In the genomic region with DNA sequence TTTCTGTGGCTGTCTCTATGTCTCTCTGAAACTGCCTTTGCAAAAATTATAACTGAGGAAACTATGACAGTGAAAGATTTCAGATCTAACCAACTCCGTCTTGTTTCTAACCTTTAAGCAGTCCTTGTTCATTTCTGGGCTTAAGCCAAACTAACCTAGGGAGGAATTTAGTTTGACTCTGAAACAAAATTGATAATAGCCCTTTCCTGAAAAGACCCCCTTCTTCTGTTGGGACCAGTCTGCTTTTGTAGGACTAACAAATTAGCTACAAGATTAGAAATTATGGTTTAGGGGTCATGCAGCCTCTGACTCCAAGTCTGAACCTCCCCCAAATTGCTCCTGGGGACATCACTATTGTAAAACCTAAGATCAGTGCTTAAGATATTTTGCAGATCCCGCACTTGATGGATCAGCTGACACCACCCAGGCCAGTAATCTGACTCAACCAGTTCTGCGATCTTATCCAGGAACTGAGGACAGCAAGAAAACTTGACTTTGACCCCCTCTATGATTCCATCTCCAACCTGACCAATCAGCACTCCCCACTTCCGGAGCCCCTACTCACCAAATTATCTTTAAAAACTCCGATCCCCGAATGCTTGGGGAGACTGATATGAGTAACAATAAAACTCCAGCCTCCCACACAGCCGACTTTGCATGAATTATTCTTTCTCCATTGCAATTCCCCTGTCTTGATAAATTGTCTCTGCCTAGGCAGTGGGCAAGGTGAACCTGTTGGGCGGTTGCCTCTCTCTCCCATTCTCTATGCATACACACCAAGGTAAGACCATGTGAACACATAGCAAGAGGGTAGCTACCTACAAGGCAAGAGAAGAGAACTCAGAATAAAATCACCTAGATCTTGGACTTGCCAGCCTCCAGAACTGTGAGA, we compare ENCODE assay signal across 24 cellular contexts. TPM values are rescaled to one million over a fixed set of nuclear protein-coding genes. Genes with fewer than 3 reads are reported as not detected.
DNase-seq lines count a peak whose midpoint lies in the region; ATAC-seq and TF ChIP-seq lines count a peak whose summit lies in the region.
"Had no signal": no experiment of that assay in that cellular context is flagged by ENCODE, and none has a peak within 500 bp of the region (broad histone marks: within the 10 kb centered on the region; RNA-seq: fewer than 3 reads in every experiment).

No MANE protein-coding gene starts in this region.

- no peaks in the 10 kb centered on the region for H3K9me3 ChIP-seq in CD8-positive, alpha-beta memory T cell (ENCODE audit: low read length)
- H3K9me3 ChIP-seq in endodermal cell (ENCODE audit: control insufficient read depth, low read length) (no peaks in the 10 kb centered on the region), parathyroid adenoma (ENCODE audit: control insufficient read depth, low read length) (no peaks in the 10 kb centered on the region), sigmoid colon (no peaks in the 10 kb centered on the region)
- H3K9me3 ChIP-seq in CD4-positive, alpha-beta memory T cell (ENCODE audit: control insufficient read depth in 1 of 2, low read length in 2 of 2), result no peaks in the 10 kb centered on the region
- H3K9me3 ChIP-seq: vagina had no signal

- no peaks in the 10 kb centered on the region for H3K36me3 ChIP-seq in CD8-positive, alpha-beta memory T cell (ENCODE audit: insufficient read depth, low read length)
- H3K36me3 ChIP-seq in endodermal cell (ENCODE audit: control insufficient read depth, insufficient read depth, low read length), result no peaks in the 10 kb centered on the region
- H3K36me3 ChIP-seq in parathyroid adenoma (ENCODE audit: control insufficient read depth, insufficient read depth, low read length), result no peaks in the 10 kb centered on the region
- H3K36me3 ChIP-seq in CD4-positive, alpha-beta memory T cell (ENCODE audit: insufficient read depth, low read length), result no peaks in the 10 kb centered on the region
- H3K36me3 ChIP-seq in sigmoid colon, result no peaks in the 10 kb centered on the region
- H3K36me3 ChIP-seq: vagina had no signal

- H3K27ac ChIP-seq in CD8-positive, alpha-beta memory T cell (ENCODE audit: low read depth, low read length), result peak overlapping the region; percentile 56
- H3K27ac ChIP-seq in endodermal cell (ENCODE audit: low read depth, low read length) (no peak overlapping the region), parathyroid adenoma (no peak overlapping the region), sigmoid colon (no peak overlapping the region)
- H3K27ac ChIP-seq in CD4-positive, alpha-beta memory T cell (ENCODE audit: low read depth, low read length), result no peak overlapping the region
- H3K27ac ChIP-seq: vagina had no signal

- H3K27me3 Mint-ChIP-seq in CD8-positive, alpha-beta memory T cell, result peaks cover 16 to 45% of the 10 kb centered on the region in 2 donors
- H3K27me3 Mint-ChIP-seq in endodermal cell (ENCODE audit: insufficient read depth), result no peaks in the 10 kb centered on the region
- H3K27me3 Mint-ChIP-seq in CD4-positive, alpha-beta memory T cell, result peaks cover 6 to 26% of the 10 kb centered on the region in 2 donors

- peaks cover 0 to 7% (median 1%) of the 10 kb centered on the region in 3 donors for H3K36me3 Mint-ChIP-seq in CD8-positive, alpha-beta memory T cell
- no peaks in the 10 kb centered on the region for H3K36me3 Mint-ChIP-seq in endodermal cell (ENCODE audit: low read depth)
- no peaks in the 10 kb centered on the region for H3K36me3 Mint-ChIP-seq in CD4-positive, alpha-beta memory T cell
- H3K36me3 Mint-ChIP-seq: activated naive CD8-positive, alpha-beta T cell; CD14-positive monocyte; natural killer cell treated with Interleukin-12 subunit alpha and Interleukin-12 subunit beta and Interleukin-15 and Interleukin-18, amount 100 ng/mL, for 72 hours; stimulated activated effector memory CD8-positive, alpha-beta T cell treated with anti-CD3 and anti-CD28 coated beads, Interleukin-12 subunit alpha, Interleukin-12 subunit beta, amount 100 ng/mL, for 72 hours had no signal

- H3K9me3 Mint-ChIP-seq in CD8-positive, alpha-beta memory T cell, result no peaks in the 10 kb centered on the region
- H3K9me3 Mint-ChIP-seq in endodermal cell, result no peaks in the 10 kb centered on the region
- H3K9me3 Mint-ChIP-seq in CD4-positive, alpha-beta memory T cell, result peaks cover 0 to 3% (median 0%) of the 10 kb centered on the region in 8 donors
- H3K9me3 Mint-ChIP-seq: activated T-helper 1 cell treated with anti-CD3 and anti-CD28 coated beads, Interleukin-12 subunit alpha, Interleukin-12 subunit beta, Interleukin-2, Interleukin-4 antibody, amounts not matched to agents 30 ng/mL and 10 ng/mL and 1 ng/mL, durations not matched to agents 14 hours and 24 hours and 36 hours; H9; natural killer cell treated with Interleukin-12 subunit alpha and Interleukin-12 subunit beta and Interleukin-15 and Interleukin-18, amount 100 ng/mL, for 72 hours; stimulated activated effector memory CD8-positive, alpha-beta T cell treated with anti-CD3 and anti-CD28 coated beads, Interleukin-12 subunit alpha, Interleukin-12 subunit beta, amount 100 ng/mL, for 72 hours had no signal

- 94 to 96% methylated on average over 7 to 8 of the region's 8 CpGs for WGBS in endodermal cell (ENCODE audit: insufficient coverage in 1 of 2, insufficient read length in 1 of 2), 2 experiments
- 26 to 66% methylated on average over 8 of the region's 8 CpGs for WGBS in sigmoid colon, 2 donors

- peaks cover 0 to 6% (median 1%) of the 10 kb centered on the region in 3 donors for H3K4me1 Mint-ChIP-seq in CD8-positive, alpha-beta memory T cell
- peaks cover 28% of the 10 kb centered on the region for H3K4me1 Mint-ChIP-seq in endodermal cell
- H3K4me1 Mint-ChIP-seq in CD4-positive, alpha-beta memory T cell, result peaks cover 5 to 10% (median 9%) of the 10 kb centered on the region in 4 donors
- H3K4me1 Mint-ChIP-seq: stimulated activated effector memory CD8-positive, alpha-beta T cell treated with anti-CD3 and anti-CD28 coated beads, Interleukin-12 subunit alpha, Interleukin-12 subunit beta, amount 100 ng/mL, for 72 hours had no signal

- no peaks in the 10 kb centered on the region for H3K79me2 ChIP-seq in parathyroid adenoma

- H3K27ac Mint-ChIP-seq in CD8-positive, alpha-beta memory T cell, result no peak overlapping the region
- peak overlapping the region; percentile 88 for H3K27ac Mint-ChIP-seq in endodermal cell
- no peak overlapping the region for H3K27ac Mint-ChIP-seq in CD4-positive, alpha-beta memory T cell
- H3K27ac Mint-ChIP-seq: activated naive CD8-positive, alpha-beta T cell; activated T-helper 1 cell treated with anti-CD3 and anti-CD28 coated beads, Interleukin-12 subunit alpha, Interleukin-12 subunit beta, Interleukin-2, Interleukin-4 antibody, amounts not matched to agents 30 ng/mL and 10 ng/mL and 1 ng/mL, durations not matched to agents 14 hours and 24 hours and 36 hours; natural killer cell treated with Interleukin-12 subunit alpha and Interleukin-12 subunit beta and Interleukin-15 and Interleukin-18, amount 100 ng/mL, for 72 hours; stimulated activated effector memory CD8-positive, alpha-beta T cell treated with anti-CD3 and anti-CD28 coated beads, Interleukin-12 subunit alpha, Interleukin-12 subunit beta, amount 100 ng/mL, for 72 hours had no signal

- TF ChIP-seq CTCF in endodermal cell (conservative IDR thresholded peaks at IDR 0.05) (no peak), parathyroid adenoma (IDR thresholded peaks at IDR 0.05) (no peak), sigmoid colon (IDR thresholded peaks at IDR 0.05) (no peak)

- H3K27me3 ChIP-seq in CD8-positive, alpha-beta memory T cell (ENCODE audit: insufficient read depth, low read length, poor library complexity, severe bottlenecking), result peaks cover 6% of the 10 kb centered on the region
- H3K27me3 ChIP-seq in endodermal cell (ENCODE audit: control insufficient read depth, insufficient read depth, low read length, poor library complexity, severe bottlenecking), result no peaks in the 10 kb centered on the region
- no peaks in the 10 kb centered on the region for H3K27me3 ChIP-seq in parathyroid adenoma (ENCODE audit: control insufficient read depth, insufficient read depth, low read length)
- peaks cover 4% of the 10 kb centered on the region for H3K27me3 ChIP-seq in CD4-positive, alpha-beta memory T cell (ENCODE audit: insufficient read depth, low read length)
- H3K27me3 ChIP-seq in sigmoid colon, result peaks cover 0 to 9% (median 8%) of the 10 kb centered on the region in 3 donors
- H3K27me3 ChIP-seq: vagina had no signal

- peak overlapping the region; percentile 46 for H2AFZ ChIP-seq in parathyroid adenoma

- CTCF ChIA-PET in CD8-positive, alpha-beta memory T cell (lab: Charles Lee), result no interaction called here
- CTCF ChIA-PET in CD4-positive, alpha-beta memory T cell (lab: Charles Lee; ENCODE audit: partially characterized antibody), result no interaction called here

- no peak for ATAC-seq in HG03520 (IDR thresholded peaks at IDR 0.05; ENCODE audit: unreplicated experiment)
- ATAC-seq: esophagus mucosa; natural killer cell treated with Interleukin-12 subunit alpha and Interleukin-12 subunit beta and Interleukin-15 and Interleukin-18, amount 100 ng/mL, for 72 hours; stimulated activated effector memory CD8-positive, alpha-beta T cell treated with anti-CD3 and anti-CD28 coated beads, Interleukin-12 subunit alpha, Interleukin-12 subunit beta, amount 100 ng/mL, for 72 hours had no signal

- no peaks in the 10 kb centered on the region for H3K4me1 ChIP-seq in CD8-positive, alpha-beta memory T cell (ENCODE audit: insufficient read depth, low read length)
- peaks cover 7% of the 10 kb centered on the region for H3K4me1 ChIP-seq in endodermal cell (ENCODE audit: control insufficient read depth, insufficient read depth, low read length)
- no peaks in the 10 kb centered on the region for H3K4me1 ChIP-seq in parathyroid adenoma
- peaks cover 9% of the 10 kb centered on the region for H3K4me1 ChIP-seq in CD4-positive, alpha-beta memory T cell (ENCODE audit: insufficient read depth, low read length)
- H3K4me1 ChIP-seq in sigmoid colon, result no peaks in the 10 kb centered on the region
- H3K4me1 ChIP-seq: vagina had no signal

- POLR2A ChIA-PET in CD8-positive, alpha-beta memory T cell (lab: Charles Lee), result no interaction called here
- POLR2A ChIA-PET in CD4-positive, alpha-beta memory T cell (lab: Charles Lee; ENCODE audit: partially characterized antibody), result no interaction called here

- no peak overlapping the region for H3K4me3 ChIP-seq in CD8-positive, alpha-beta memory T cell (ENCODE audit: low read length)
- H3K4me3 ChIP-seq in endodermal cell (ENCODE audit: low read length) (no peak overlapping the region), parathyroid adenoma (ENCODE audit: low read depth, low read length) (peak overlapping the region; percentile 27), sigmoid colon (no peak overlapping the region)
- no peak overlapping the region for H3K4me3 ChIP-seq in CD4-positive, alpha-beta memory T cell (ENCODE audit: low read length in 2 of 2)
- H3K4me3 ChIP-seq: vagina had no signal

- no peak overlapping the region for H3K4me3 Mint-ChIP-seq in CD8-positive, alpha-beta memory T cell
- H3K4me3 Mint-ChIP-seq in endodermal cell, result no peak overlapping the region
- H3K4me3 Mint-ChIP-seq in CD4-positive, alpha-beta memory T cell, result no peak overlapping the region
- H3K4me3 Mint-ChIP-seq: activated naive CD8-positive, alpha-beta T cell; activated T-helper 1 cell treated with anti-CD3 and anti-CD28 coated beads, Interleukin-12 subunit alpha, Interleukin-12 subunit beta, Interleukin-2, Interleukin-4 antibody, amounts not matched to agents 30 ng/mL and 10 ng/mL and 1 ng/mL, durations not matched to agents 14 hours and 24 hours and 36 hours; CD14-positive monocyte; H9; natural killer cell treated with Interleukin-12 subunit alpha and Interleukin-12 subunit beta and Interleukin-15 and Interleukin-18, amount 100 ng/mL, for 72 hours; stimulated activated effector memory CD8-positive, alpha-beta T cell treated with anti-CD3 and anti-CD28 coated beads, Interleukin-12 subunit alpha, Interleukin-12 subunit beta, amount 100 ng/mL, for 72 hours had no signal

- intact Hi-C loops in CD4-positive, alpha-beta memory T cell (cut with micrococcal nuclease), result no loop called here
- intact Hi-C loops in sigmoid colon (cut with DNase I), result no loop called here

- H3K9ac ChIP-seq in endodermal cell (ENCODE audit: extremely low read depth, low read length, poor library complexity, severe bottlenecking) (no peak overlapping the region), parathyroid adenoma (no peak overlapping the region)

- peak overlapping the region; percentile 57 for H3K4me2 ChIP-seq in parathyroid adenoma (ENCODE audit: low read length)

- DNase-seq in CD8-positive, alpha-beta memory T cell, result no peak
- DNase-seq in OCI-M2 (lab: John Stamatoyannopoulos, UW; ENCODE audit: unreplicated experiment) (peak; percentile 49), endodermal cell (no peak), sigmoid colon (no peak)
- DNase-seq in CD4-positive, alpha-beta memory T cell, result no peak
- DNase-seq in activated CD8-positive, alpha-beta memory T cell treated with anti-CD3 and anti-CD28 coated beads, Interleukin-2, amount 50 U/mL, for 4 hours, result no peak
- DNase-seq: activated CD4-positive, alpha-beta T cell treated with anti-CD3 and anti-CD28 coated beads for 48 hours; DMS 273 treated with DMSO at 0.1 percent for 48 hours; H9; KBM-7; NCI-H1694; NCI-H69; stimulated activated CD4-positive, alpha-beta T cell treated with anti-CD3 and anti-CD28 coated beads, Interleukin-2, amount 100 ng/mL, for 24 hours; SW 1271 had no signal

- no peak for TF ChIP-seq POLR2A in sigmoid colon (IDR thresholded peaks at IDR 0.05)

- no peak for TF ChIP-seq EP300 in sigmoid colon (IDR thresholded peaks at IDR 0.05)

RNA-seq across cellular contexts. Expression of gene TRIM63, which starts 11.1 kb away (rescaled TPM):
- total RNA-seq in CD8-positive, alpha-beta memory T cell, result not detected
- not detected for polyA plus RNA-seq in CD8-positive, alpha-beta memory T cell
- total RNA-seq in endodermal cell (not detected), sigmoid colon (1 to 10 TPM in 1 of 4 donors, under 1 TPM in 1, not detected in 2; 0.81 to 2.1 TPM)
- not detected for polyA plus RNA-seq in endodermal cell (2013, experiment 1 of 2)
- polyA plus RNA-seq in endodermal cell (2013, experiment 2 of 2), result not detected
- total RNA-seq in CD4-positive, alpha-beta memory T cell, result not detected
- not detected for polyA plus RNA-seq in CD4-positive, alpha-beta memory T cell
- 1 to 10 TPM in 1 of 3 donors, under 1 TPM in 2; 0.35 to 1.8 (median 0.46) TPM for polyA plus RNA-seq in sigmoid colon
- total RNA-seq: activated T-helper 1 cell treated with anti-CD3 and anti-CD28 coated beads, Interleukin-12 subunit alpha, Interleukin-12 subunit beta, Interleukin-2, Interleukin-4 antibody, amounts not matched to agents 30 ng/mL and 10 ng/mL and 1 ng/mL, durations not matched to agents 14 hours and 24 hours and 36 hours; cerebellum; esophagus mucosa; H9; natural killer cell treated with Interleukin-12 subunit alpha and Interleukin-12 subunit beta and Interleukin-15 and Interleukin-18, amount 100 ng/mL, for 72 hours; vagina had no signal
- polyA plus RNA-seq: CD14-positive monocyte had no signal

RNA-seq across cellular contexts. Expression of gene SLC30A2, which starts 32.6 kb away (rescaled TPM):
- total RNA-seq in CD8-positive, alpha-beta memory T cell, result not detected
- polyA plus RNA-seq in CD8-positive, alpha-beta memory T cell, result not detected
- not detected for total RNA-seq in endodermal cell
- not detected for polyA plus RNA-seq in endodermal cell (2013, experiment 1 of 2)
- polyA plus RNA-seq in endodermal cell (2013, experiment 2 of 2), result not detected
- total RNA-seq in CD4-positive, alpha-beta memory T cell, result not detected
- not detected for polyA plus RNA-seq in CD4-positive, alpha-beta memory T cell
- under 1 TPM in 1 of 4 donors, not detected in 3; 0.16 TPM for total RNA-seq in sigmoid colon
- under 1 TPM in 2 of 3 donors, not detected in 1; 0.07 to 0.92 TPM for polyA plus RNA-seq in sigmoid colon
- total RNA-seq: activated T-helper 1 cell treated with anti-CD3 and anti-CD28 coated beads, Interleukin-12 subunit alpha, Interleukin-12 subunit beta, Interleukin-2, Interleukin-4 antibody, amounts not matched to agents 30 ng/mL and 10 ng/mL and 1 ng/mL, durations not matched to agents 14 hours and 24 hours and 36 hours; cerebellum; esophagus mucosa; natural killer cell treated with Interleukin-12 subunit alpha and Interleukin-12 subunit beta and Interleukin-15 and Interleukin-18, amount 100 ng/mL, for 72 hours; vagina had no signal
- polyA plus RNA-seq: CD14-positive monocyte had no signal

RNA-seq across cellular contexts. Expression of gene PDIK1L, which starts 33.1 kb away (rescaled TPM):
- 10 to 100 TPM; 14.5 to 14.6 TPM for total RNA-seq in CD8-positive, alpha-beta memory T cell
- polyA plus RNA-seq in CD8-positive, alpha-beta memory T cell, result 4.2 TPM
- 1 to 10 TPM; 7.1 to 7.3 TPM for total RNA-seq in endodermal cell
- polyA plus RNA-seq in endodermal cell (2013, experiment 1 of 2), result 9.5 TPM
- 9.0 TPM for polyA plus RNA-seq in endodermal cell (2013, experiment 2 of 2)
- total RNA-seq in CD4-positive, alpha-beta memory T cell, result 10 to 100 TPM; 20.1 to 25.0 TPM
- 1 to 10 TPM; 5.5 to 8.7 TPM for polyA plus RNA-seq in CD4-positive, alpha-beta memory T cell
- total RNA-seq in sigmoid colon, result 10 to 100 TPM in 1 of 4 donors, 1 to 10 TPM in 3; 4.2 to 15.7 (median 6.6) TPM
- polyA plus RNA-seq in sigmoid colon, result 1 to 10 TPM; 4.6 to 5.4 (median 5.0) TPM

RNA-seq across cellular contexts. Expression of gene EXTL1, which starts 57.0 kb away (rescaled TPM):
- total RNA-seq in CD8-positive, alpha-beta memory T cell, result not detected
- not detected for polyA plus RNA-seq in CD8-positive, alpha-beta memory T cell
- total RNA-seq in endodermal cell (1 to 10 TPM; 3.3 to 3.7 TPM), sigmoid colon (1 to 10 TPM in 3 of 4 donors, under 1 TPM in 1; 0.99 to 1.5 (median 1.1) TPM)
- 2.5 TPM for polyA plus RNA-seq in endodermal cell (2013, experiment 1 of 2)
- 2.1 TPM for polyA plus RNA-seq in endodermal cell (2013, experiment 2 of 2)
- under 1 TPM; 0.12 to 0.19 TPM for total RNA-seq in CD4-positive, alpha-beta memory T cell
- polyA plus RNA-seq in CD4-positive, alpha-beta memory T cell, result not detected
- under 1 TPM in 2 of 3 donors, not detected in 1; under 0.01 to 0.39 TPM for polyA plus RNA-seq in sigmoid colon
- total RNA-seq: esophagus mucosa; natural killer cell treated with Interleukin-12 subunit alpha and Interleukin-12 subunit beta and Interleukin-15 and Interleukin-18, amount 100 ng/mL, for 72 hours had no signal
- polyA plus RNA-seq: CD14-positive monocyte had no signal
